1 cellular context compared by ENCODE assay signal in genomic region chr10:100267237-100268104, GRCh38.
TF ChIP-seq lines count a peak whose summit lies in the region.

Gene CWF19L1 (minus strand): TSS chr10:100267638. CDS start chr10:100267593, 45 bp downstream.

TF ChIP-seq in HepG2, 621 proteins besides CTCF, POLR2A, EP300 and RAD21 (continued from another document and continues in another):
- TF ChIP-seq AHDC1 (CRISPR knock-in tag; IDR thresholded peaks at IDR 0.05; ENCODE audit: borderline replicate concordance) (no peak), ZNF605 (CRISPR knock-in tag; IDR thresholded peaks at IDR 0.05) (peak; percentile 42; the same call in 1 of the 2 replicates), ELF3 (CRISPR knock-in tag; IDR thresholded peaks at IDR 0.05) (peak; percentile 75), HNRNPUL1 (IDR thresholded peaks at IDR 0.05; ENCODE audit: low read depth, low read length) (no peak), JARID2 (CRISPR knock-in tag; IDR thresholded peaks at IDR 0.05; ENCODE audit: insufficient replicate concordance) (no peak), ZNF639 (CRISPR knock-in tag; conservative IDR thresholded peaks at IDR 0.05) (0 out of 2 replicates have a peak, but pooled peaks have one; percentile 59), ZBTB43 (CRISPR knock-in tag; conservative IDR thresholded peaks at IDR 0.05) (no peak), TFDP1 (CRISPR knock-in tag; IDR thresholded peaks at IDR 0.05; ENCODE audit: borderline replicate concordance) (peak; percentile 93; the same call in 1 of the 2 replicates), GATA4 (IDR thresholded peaks at IDR 0.05; ENCODE audit: borderline replicate concordance, low read depth) (peak; percentile 37; the same call in 1 of the 2 replicates), TFE3 (CRISPR knock-in tag; IDR thresholded peaks at IDR 0.05) (no peak), NAIF1 (CRISPR knock-in tag; IDR thresholded peaks at IDR 0.05; ENCODE audit: borderline replicate concordance) (peak; percentile 65; the same call in 1 of the 2 replicates), ZNF430 (CRISPR knock-in tag; IDR thresholded peaks at IDR 0.05) (no peak; the same call in 1 of the 2 replicates), ATF7-NPFF (CRISPR knock-in tag; IDR thresholded peaks at IDR 0.05; ENCODE audit: low read depth) (no peak), ZNF619 (CRISPR knock-in tag; IDR thresholded peaks at IDR 0.05) (peak; percentile 65; the same call in 1 of the 2 replicates), PITX1 (CRISPR knock-in tag; IDR thresholded peaks at IDR 0.05) (no peak; the same call in 1 of the 2 replicates), ZNF550 (CRISPR knock-in tag; IDR thresholded peaks at IDR 0.05; ENCODE audit: borderline replicate concordance) (no peak), ZBTB49 (CRISPR knock-in tag; IDR thresholded peaks at IDR 0.05; ENCODE audit: borderline replicate concordance) (no peak), ZBTB39 (CRISPR knock-in tag; IDR thresholded peaks at IDR 0.05) (0 out of 2 replicates have a peak, but pooled peaks have one; percentile 49), BCL6 (CRISPR knock-in tag; IDR thresholded peaks at IDR 0.05) (no peak), CEBPZ (IDR thresholded peaks at IDR 0.05; ENCODE audit: low read length) (no peak), CBX1 (IDR thresholded peaks at IDR 0.05; ENCODE audit: low read depth) (no peak), SOX5 (CRISPR knock-in tag; IDR thresholded peaks at IDR 0.05; ENCODE audit: borderline replicate concordance) (peak; percentile 13; the same call in 1 of the 2 replicates), WIZ (CRISPR knock-in tag; IDR thresholded peaks at IDR 0.05) (no peak), MXI1 (IDR thresholded peaks at IDR 0.05; ENCODE audit: borderline replicate concordance, low read depth, low read length) (peak; percentile 76; the same call in 1 of the 3 replicates), ZNF460 (CRISPR knock-in tag; IDR thresholded peaks at IDR 0.05; ENCODE audit: borderline replicate concordance) (no peak; the same call in 1 of the 2 replicates), ZNF501 (CRISPR knock-in tag; IDR thresholded peaks at IDR 0.05) (peak; percentile 89), DRAP1 (CRISPR knock-in tag; IDR thresholded peaks at IDR 0.05) (peak; percentile 55; the same call in 1 of the 2 replicates), KMT2B (CRISPR knock-in tag; IDR thresholded peaks at IDR 0.05) (peak; percentile 97), ZNF549 (CRISPR knock-in tag; IDR thresholded peaks at IDR 0.05) (no peak), FIP1L1 (IDR thresholded peaks at IDR 0.05; ENCODE audit: borderline replicate concordance, insufficient read depth, low read depth, low read length) (no peak), GZF1 (CRISPR knock-in tag; IDR thresholded peaks at IDR 0.05) (no peak), DNMT1 (CRISPR knock-in tag; IDR thresholded peaks at IDR 0.05) (no peak), KLF11 (CRISPR knock-in tag; IDR thresholded peaks at IDR 0.05) (0 out of 2 replicates have a peak, but pooled peaks have one; percentile 28)
